Comparison of ENCODE assay signal across 23 cellular contexts in genomic region chr4:118727360-118727759, GRCh38.
"Had no signal": no experiment of that assay in that cellular context is flagged by ENCODE, and none has a peak within 500 bp of the region (broad histone marks: within the 10 kb centered on the region; RNA-seq: fewer than 3 reads in every experiment).

No MANE protein-coding gene starts in this region.

- H3K27ac Mint-ChIP-seq: activated CD8-positive, alpha-beta T cell treated with anti-CD3 and anti-CD28 coated beads, Interleukin-2, amount 10 ng/mL, durations not matched to agents 7 days and 5 days; activated naive CD4-positive, alpha-beta T cell treated with anti-CD3 and anti-CD28 coated beads for 36 hours; activated naive CD8-positive, alpha-beta T cell; WTC11 had no signal

- H3K4me3 Mint-ChIP-seq: activated CD8-positive, alpha-beta T cell treated with anti-CD3 and anti-CD28 coated beads, Interleukin-2, amount 10 ng/mL, durations not matched to agents 7 days and 5 days; activated naive CD4-positive, alpha-beta T cell treated with anti-CD3 and anti-CD28 coated beads for 36 hours; activated naive CD8-positive, alpha-beta T cell; activated T-cell treated with anti-CD3 and anti-CD28 coated beads, Interleukin-2, amount 50 U/mL, for 4 hours; T-helper 17 cell; WTC11 had no signal

- H3K27ac ChIP-seq: brain microvascular endothelial cell, cardiac muscle cell had no signal

- H3K27me3 ChIP-seq: brain microvascular endothelial cell, cardiac muscle cell had no signal

- DNase-seq: activated CD4-positive, alpha-beta T cell treated with anti-CD3 and anti-CD28 coated beads for 48 hours; activated CD4-positive, alpha-beta T cell treated with anti-CD3 and anti-CD28 coated beads, Interleukin-2, amount 50 U/mL, for 4 hours; activated CD4-positive, CD25-positive, alpha-beta regulatory T cell treated with anti-CD3 and anti-CD28 coated beads, Interleukin-2, amount 50 U/mL, for 72 hours; activated CD8-positive, alpha-beta memory T cell treated with anti-CD3 and anti-CD28 coated beads, Interleukin-2, amount 50 U/mL, for 48 hours; activated CD8-positive, alpha-beta T cell treated with anti-CD3 and anti-CD28 coated beads, Interleukin-2, amount 10 ng/mL, durations not matched to agents 7 days and 5 days; activated effector memory CD4-positive, alpha-beta T cell treated with anti-CD3 and anti-CD28 coated beads, Interleukin-2, amount 50 U/mL, for 16 hours; activated naive CD4-positive, alpha-beta T cell treated with anti-CD3 and anti-CD28 coated beads for 36 hours; activated T-cell treated with anti-CD3 and anti-CD28 coated beads, Interleukin-2, amount 50 U/mL, for 4 hours; amygdala; brain microvascular endothelial cell; Kasumi-1; NCI-H1048; NCI-H1930; NCI-H2171 treated with DMSO at 0.1 percent for 48 hours; NCI-H226; NCI-H526; NCI-H82; SIG-M5; T-helper 17 cell; T-helper 9 cell had no signal

- H3K9me3 Mint-ChIP-seq: activated naive CD4-positive, alpha-beta T cell treated with anti-CD3 and anti-CD28 coated beads for 36 hours; activated T-cell treated with anti-CD3 and anti-CD28 coated beads, Interleukin-2, amount 50 U/mL, for 4 hours; WTC11 had no signal

- H3K27me3 Mint-ChIP-seq: activated naive CD8-positive, alpha-beta T cell; T-helper 17 cell had no signal

- ATAC-seq: activated CD8-positive, alpha-beta T cell treated with anti-CD3 and anti-CD28 coated beads, Interleukin-2, amount 10 ng/mL, durations not matched to agents 7 days and 5 days; activated T-cell treated with anti-CD3 and anti-CD28 coated beads, Interleukin-2, amount 50 U/mL, for 4 hours; T-helper 17 cell; WTC11 had no signal

- H3K4me3 ChIP-seq: cardiac muscle cell had no signal
